Comparison of ENCODE assay signal across 9 cellular contexts in genomic region chr6:134169881-134170486, GRCh38.
A peak's percentile ranks its signal among the peaks of the same experiment; 100 is the strongest.
DNase-seq lines count a peak whose midpoint lies in the region; ATAC-seq and TF ChIP-seq lines count a peak whose summit lies in the region.
"Had no signal": no experiment of that assay in that cellular context is flagged by ENCODE, and none has a peak within 500 bp of the region (broad histone marks: within the 10 kb centered on the region; RNA-seq: fewer than 3 reads in every experiment).

No MANE protein-coding gene starts in this region.

- no peaks in the 10 kb centered on the region for H3K9me3 Mint-ChIP-seq in stimulated activated naive CD8-positive, alpha-beta T cell treated with anti-CD3 and anti-CD28 coated beads, Interleukin-15, Interleukin-2, amounts not matched to agents 100 ng/mL and 50 ng/mL, for 24 hours

- H3K36me3 ChIP-seq in mucosa of stomach (ENCODE audit: control insufficient read depth, insufficient read depth, low read length) (peaks cover 14% of the 10 kb centered on the region), vagina (peaks cover 0 to 52% of the 10 kb centered on the region in 2 donors)

- H3K27ac ChIP-seq in dorsolateral prefrontal cortex, result peak overlapping the region in 57 of 59 donors; percentile 15 to 100 (median 99)
- H3K27ac ChIP-seq in vagina, result peak overlapping the region; percentile 98

- H3K36me3 Mint-ChIP-seq in stimulated activated naive CD8-positive, alpha-beta T cell treated with anti-CD3 and anti-CD28 coated beads, Interleukin-15, Interleukin-2, amounts not matched to agents 100 ng/mL and 50 ng/mL, for 24 hours (ENCODE audit: low read depth), result peaks cover 71% of the 10 kb centered on the region

- peaks cover 14% of the 10 kb centered on the region for H3K4me1 ChIP-seq in mucosa of stomach (ENCODE audit: control insufficient read depth, insufficient read depth, low read length)
- peaks cover 46% of the 10 kb centered on the region for H3K4me1 ChIP-seq in vagina

- H3K9me3 ChIP-seq in mucosa of stomach (ENCODE audit: control insufficient read depth, low read length), result no peaks in the 10 kb centered on the region
- H3K9me3 ChIP-seq in vagina, result no peaks in the 10 kb centered on the region

- no peak for ATAC-seq in stimulated activated naive CD8-positive, alpha-beta T cell treated with anti-CD3 and anti-CD28 coated beads, Interleukin-15, Interleukin-2, amounts not matched to agents 100 U/mL and 50 U/mL, for 24 hours
- ATAC-seq in HG03378 (IDR thresholded peaks at IDR 0.05; ENCODE audit: unreplicated experiment), result no peak
- ATAC-seq in HG03442 (IDR thresholded peaks at IDR 0.05; ENCODE audit: unreplicated experiment), result no peak

- H3K4me3 ChIP-seq in dorsolateral prefrontal cortex (peak overlapping the region; percentile 61 to 98 (median 86)), mucosa of stomach (ENCODE audit: low read length) (no peak overlapping the region), vagina (peak overlapping the region; percentile 22 to 95)

- no peak for TF ChIP-seq CTCF in dorsolateral prefrontal cortex (IDR thresholded peaks at IDR 0.05 in 54 of 56, conservative IDR thresholded peaks at IDR 0.05 in 2 of 56; ENCODE audit: low read depth in 1 of 56, partially characterized antibody in 56 of 56)
- no peak for TF ChIP-seq CTCF in vagina (IDR thresholded peaks at IDR 0.05)

- H3K4me3 Mint-ChIP-seq in stimulated activated naive CD8-positive, alpha-beta T cell treated with anti-CD3 and anti-CD28 coated beads, Interleukin-15, Interleukin-2, amounts not matched to agents 100 ng/mL and 50 ng/mL, for 24 hours, result peak overlapping the region; percentile 64

- no peak for DNase-seq in stimulated activated naive CD8-positive, alpha-beta T cell treated with anti-CD3 and anti-CD28 coated beads, Interleukin-15, Interleukin-2, amounts not matched to agents 100 U/mL and 50 U/mL, for 24 hours
- DNase-seq in dorsolateral prefrontal cortex (peak in 1 of 10 donors; percentile 20), vagina (ENCODE audit: extremely low spot score in 2 of 2) (peak in 1 of 2 donors; percentile 85), germinal center (ENCODE audit: low spot score) (no peak)
- DNase-seq: stimulated activated CD4-positive, alpha-beta T cell treated with anti-CD3 and anti-CD28 coated beads, Interleukin-2, amount 100 ng/mL, for 48 hours had no signal

- H3K4me1 Mint-ChIP-seq in stimulated activated naive CD8-positive, alpha-beta T cell treated with anti-CD3 and anti-CD28 coated beads, Interleukin-15, Interleukin-2, amounts not matched to agents 100 ng/mL and 50 ng/mL, for 24 hours (ENCODE audit: low read depth), result peaks cover 45% of the 10 kb centered on the region

- no peaks in the 10 kb centered on the region for H3K27me3 ChIP-seq in dorsolateral prefrontal cortex
- no peaks in the 10 kb centered on the region for H3K27me3 ChIP-seq in mucosa of stomach (ENCODE audit: control insufficient read depth, insufficient read depth, low read length)
- H3K27me3 ChIP-seq in vagina, result no peaks in the 10 kb centered on the region

- intact Hi-C loops in dorsolateral prefrontal cortex (cut with DNase I), result loop anchor here (5.0 to 10.0 kb wide), 4 partner anchors 267 to 712 kb away; no protein-coding TSS in a partner anchor
- intact Hi-C loops in vagina (cut with DNase I), result loop anchor here (5.0 kb wide), 2 partner anchors 652 to 712 kb away; no protein-coding TSS in a partner anchor

- no peaks in the 10 kb centered on the region for H3K27me3 Mint-ChIP-seq in stimulated activated naive CD8-positive, alpha-beta T cell treated with anti-CD3 and anti-CD28 coated beads, Interleukin-15, Interleukin-2, amounts not matched to agents 100 ng/mL and 50 ng/mL, for 24 hours

- TF ChIP-seq POLR2A in vagina (IDR thresholded peaks at IDR 0.05), result no peak

- H3K9ac ChIP-seq in mucosa of stomach (ENCODE audit: low read length), result peak overlapping the region; percentile 82

- peak overlapping the region; percentile 31 for H3K27ac Mint-ChIP-seq in stimulated activated naive CD8-positive, alpha-beta T cell treated with anti-CD3 and anti-CD28 coated beads, Interleukin-15, Interleukin-2, amounts not matched to agents 100 ng/mL and 50 ng/mL, for 24 hours
